In genomic region chr7:85554294-85554877, GRCh38 we compare ENCODE assay signal across 8 cellular contexts.
DNase-seq lines count a peak whose midpoint lies in the region; ATAC-seq and TF ChIP-seq lines count a peak whose summit lies in the region.

No MANE protein-coding gene starts in this region.

- H3K27ac ChIP-seq in brain microvascular endothelial cell (no peak overlapping the region), left lung (no peak overlapping the region)

- H3K4me1 ChIP-seq in left lung = peaks cover 0 to 7% of the 10 kb centered on the region in 2 donors

- no peaks in the 10 kb centered on the region for H3K36me3 ChIP-seq in brain microvascular endothelial cell (replicated peaks)
- H3K36me3 ChIP-seq in left lung = no peaks in the 10 kb centered on the region

- no peak overlapping the region for H3K4me3 ChIP-seq in brain microvascular endothelial cell (ENCODE audit: low read depth, low read length)
- no peak overlapping the region for H3K4me3 ChIP-seq in left lung

- peak; percentile 77 for ATAC-seq in GM19372 (IDR thresholded peaks at IDR 0.05; ENCODE audit: low read depth, unreplicated experiment)
- ATAC-seq in HG03432 (IDR thresholded peaks at IDR 0.05; ENCODE audit: unreplicated experiment) = peak; percentile 88
- ATAC-seq in left lung = peak; percentile 95

- intact Hi-C loops in left lung (cut with DNase I) = no loop called here

- TF ChIP-seq CTCF in brain microvascular endothelial cell (IDR thresholded peaks at IDR 0.05; ENCODE audit: low read depth, low read length, missing control alignments) (peak; percentile 52), left lung (IDR thresholded peaks at IDR 0.05) (peak; percentile 63 to 67)

- H3K9me3 ChIP-seq in left lung = no peaks in the 10 kb centered on the region

- no peaks in the 10 kb centered on the region for H3K27me3 ChIP-seq in brain microvascular endothelial cell (replicated peaks)
- H3K27me3 ChIP-seq in left lung = no peaks in the 10 kb centered on the region

- DNase-seq in DMS153 treated with DMSO at 0.1 percent for 48 hours (lab: John Stamatoyannopoulos, UW; ENCODE audit: unreplicated experiment) (peak; percentile 42), NCI-H526 (lab: John Stamatoyannopoulos, UW) (peak; percentile 14 to 74), brain microvascular endothelial cell (peak; percentile 73), left lung (no peak), GF-D8 (lab: John Stamatoyannopoulos, UW) (no peak)
- DNase-seq in stimulated activated CD4-positive, alpha-beta T cell treated with anti-CD3 and anti-CD28 coated beads, Interleukin-1b, Interleukin-23, amount 100 ng/mL, for 48 hours = no peak

- in situ Hi-C loops in brain microvascular endothelial cell (cut with HindIII; ENCODE audit: low pct_ligation_motif_present, low sequenced_read_pairs) = no loop called here

Comparison
In these comparisons a context has a peak if more than half of its experiments do, and no peak if none do; other contexts are left out.
1. DNase-seq: peak in DMS153 treated with DMSO at 0.1 percent for 48 hours (single experiment), NCI-H526 (2 of 2) and brain microvascular endothelial cell (single experiment); none in left lung (0 of 2), GF-D8 (single experiment) and stimulated activated CD4-positive, alpha-beta T cell treated with anti-CD3 and anti-CD28 coated beads, Interleukin-1b, Interleukin-23, amount 100 ng/mL, for 48 hours (single experiment).
2. Peak in every context shown above with its lines, with median percentiles within 50 percentile points of each other: ATAC-seq.